9 cellular contexts compared by ENCODE assay signal in genomic region chr16:69890114-69890890, GRCh38.
DNase-seq lines count a peak whose midpoint lies in the region; ATAC-seq and TF ChIP-seq lines count a peak whose summit lies in the region.
"Had no signal": no experiment of that assay in that cellular context is flagged by ENCODE, and none has a peak within 500 bp of the region (broad histone marks: within the 10 kb centered on the region; RNA-seq: fewer than 3 reads in every experiment).

No MANE protein-coding gene starts in this region.

- TF ChIP-seq CTCF in astrocyte of the spinal cord (IDR thresholded peaks at IDR 0.05; ENCODE audit: low read depth, low read length) = no peak

- DNase-seq in NCI-H1105 treated with DMSO at 0.1 percent for 48 hours (lab: John Stamatoyannopoulos, UW) (peak; percentile 72), astrocyte of the spinal cord (ENCODE audit: low read depth, low spot score) (peak; percentile 55), iPS DF 6.9 (ENCODE audit: low read depth, low spot score) (peak; percentile 27), sciatic nerve (ENCODE audit: low spot score) (peak; percentile 73), HuH-7 (ENCODE audit: low spot score) (no peak), SHP77 (lab: John Stamatoyannopoulos, UW) (no peak)
- DNase-seq in activated CD8-positive, alpha-beta memory T cell treated with anti-CD3 and anti-CD28 coated beads, Interleukin-2, amount 50 U/mL, for 48 hours = no peak
- DNase-seq in activated naive CD4-positive, alpha-beta T cell treated with anti-CD3 and anti-CD28 coated beads, Interleukin-2, amount 50 U/mL, for 16 hours = no peak

- no peaks in the 10 kb centered on the region for H3K4me1 ChIP-seq in iPS DF 6.9 (ENCODE audit: control insufficient read depth, insufficient read depth, low read length)

- no CpG with 5 or more reads among the region's 17 CpGs for WGBS in iPS DF 6.9 (ENCODE audit: insufficient coverage, insufficient read length)

- intact Hi-C loops in sciatic nerve (cut with DNase I) = no loop called here

- H3K9me3 ChIP-seq in iPS DF 6.9 (ENCODE audit: control insufficient read depth, insufficient read depth, low read length) = no peaks in the 10 kb centered on the region

- ATAC-seq in sciatic nerve = peak; percentile 96

- in situ Hi-C loops in astrocyte of the spinal cord (cut with HindIII; ENCODE audit: low sequenced_read_pairs) = no loop called here

- peaks cover 3% of the 10 kb centered on the region; the same call in 1 of the 2 replicates for H3K36me3 ChIP-seq in iPS DF 6.9 (ENCODE audit: control insufficient read depth, insufficient read depth, low read length)

- no peak overlapping the region for H3K27ac ChIP-seq in iPS DF 6.9 (ENCODE audit: low read length)
- H3K27ac ChIP-seq: HL-60 had no signal

- H3K4me3 ChIP-seq in astrocyte of the spinal cord (ENCODE audit: low read depth, low read length) (no peak overlapping the region), iPS DF 6.9 (ENCODE audit: low read length) (no peak overlapping the region)

- no peaks in the 10 kb centered on the region for H3K27me3 ChIP-seq in iPS DF 6.9 (ENCODE audit: control insufficient read depth, insufficient read depth, low read length)

Comparison
In these comparisons a context has a peak if more than half of its experiments do, and no peak if none do; other contexts are left out.
1. DNase-seq: peak in NCI-H1105 treated with DMSO at 0.1 percent for 48 hours (single experiment), astrocyte of the spinal cord (single experiment), iPS DF 6.9 (single experiment) and sciatic nerve (single experiment); none in HuH-7 (single experiment), SHP77 (0 of 2), activated CD8-positive, alpha-beta memory T cell treated with anti-CD3 and anti-CD28 coated beads, Interleukin-2, amount 50 U/mL, for 48 hours (single experiment) and activated naive CD4-positive, alpha-beta T cell treated with anti-CD3 and anti-CD28 coated beads, Interleukin-2, amount 50 U/mL, for 16 hours (single experiment).